In genomic region chr20:1242530-1242929, GRCh38 we compare ENCODE assay signal across 1 cellular context.
TF ChIP-seq lines count a peak whose summit lies in the region.

No MANE protein-coding gene starts in this region.

TF ChIP-seq in endothelial cell of umbilical vein, 7 proteins besides CTCF, POLR2A, EP300 and RAD21:
- TF ChIP-seq POLR2AphosphoS5 (IDR thresholded peaks at IDR 0.05; ENCODE audit: insufficient read depth, low read depth, low read length), result peak; percentile 79
- peak; percentile 75 for TF ChIP-seq JUN (IDR thresholded peaks at IDR 0.05; ENCODE audit: borderline replicate concordance, insufficient read depth, insufficient read length, low read depth)
- no peak for TF ChIP-seq MAX (IDR thresholded peaks at IDR 0.05; ENCODE audit: insufficient read depth, insufficient read length)
- no peak for TF ChIP-seq EZH2 (IDR thresholded peaks at IDR 0.05; ENCODE audit: borderline replicate concordance, low read depth, low read length, severe bottlenecking)
- TF ChIP-seq GATA2 (IDR thresholded peaks at IDR 0.05; ENCODE audit: insufficient read depth, insufficient read length, low read depth, low read length), result peak; percentile 95
- peak; percentile 69 for TF ChIP-seq FOS (IDR thresholded peaks at IDR 0.05; ENCODE audit: borderline replicate concordance, insufficient read depth, low read length)
TF ChIP-seq in endothelial cell of umbilical vein: peak in this region for 4.
